Comparison of ENCODE assay signal across 15 cellular contexts in genomic region chr2:226057365-226057764, GRCh38.
DNase-seq lines count a peak whose midpoint lies in the region; ATAC-seq and TF ChIP-seq lines count a peak whose summit lies in the region.
"Had no signal": no experiment of that assay in that cellular context is flagged by ENCODE, and none has a peak within 500 bp of the region (broad histone marks: within the 10 kb centered on the region; RNA-seq: fewer than 3 reads in every experiment).

No MANE protein-coding gene starts in this region.

- WGBS in hepatocyte (ENCODE audit: low lambda C conversion rate, missing lambda C conversion rate) = 75% methylated on average over 1 of the region's 1 CpG

- peak overlapping the region; percentile 35; the same call in 1 of the 2 replicates for H3K9ac ChIP-seq in HCT116 (ENCODE audit: low read length)
- H3K9ac ChIP-seq: BLaER1 treated with 17β-estradiol and CSF1 and Interleukin-3, amounts not matched to agents 10 nM and 100 nM had no signal

- POLR2A ChIA-PET in HCT116 (lab: Charles Lee) = interaction anchor here (1.5 kb wide), 1 partner anchor 128 kb away, joined by 3 read pairs; no protein-coding TSS in a partner anchor

- no peak for TF ChIP-seq RAD21 in HCT116 (IDR thresholded peaks at IDR 0.05; ENCODE audit: low read depth)

- H2AFZ ChIP-seq in HCT116 (ENCODE audit: low read depth, low read length, poor library complexity, severe bottlenecking) = no peak overlapping the region
- H2AFZ ChIP-seq in hepatocyte = no peak overlapping the region

- H3K27ac ChIP-seq in HCT116 (ENCODE audit: low read depth, low read length) (peak overlapping the region; percentile 99), hepatocyte (no peak overlapping the region)
- H3K27ac ChIP-seq: BLaER1 treated with 17β-estradiol and CSF1 and Interleukin-3, amounts not matched to agents 10 nM and 100 nM had no signal

- peaks cover 0 to 8% of the 10 kb centered on the region in 2 experiments; a peak in 1 of 4 replicates for H3K36me3 ChIP-seq in HCT116 (ENCODE audit: control insufficient read depth in 1 of 2, insufficient read depth in 2 of 2, low read length in 2 of 2)
- no peaks in the 10 kb centered on the region for H3K36me3 ChIP-seq in hepatocyte (replicated peaks; ENCODE audit: insufficient read depth, low read depth)
- H3K36me3 ChIP-seq: BLaER1 treated with 17β-estradiol and CSF1 and Interleukin-3, amounts not matched to agents 10 nM and 100 nM; HAP-1 had no signal

- peaks cover 37 to 72% of the 10 kb centered on the region in 2 experiments for H3K4me1 ChIP-seq in HCT116 (ENCODE audit: control insufficient read depth in 1 of 2, insufficient read depth in 2 of 2, low read length in 2 of 2)
- H3K4me1 ChIP-seq in hepatocyte (ENCODE audit: insufficient read depth) = no peaks in the 10 kb centered on the region
- H3K4me1 ChIP-seq: HAP-1 had no signal

- RAD21 ChIA-PET in HCT116 (lab: Charles Lee; ENCODE audit: low non-redundant PET in 1 of 2, low total read pairs in 2 of 2, uncharacterized antibody in 2 of 2, unreplicated experiment in 2 of 2) = no interaction called here

- no peak for TF ChIP-seq POLR2A in HCT116 (IDR thresholded peaks at IDR 0.05; ENCODE audit: borderline replicate concordance, extremely low read depth, insufficient read depth, insufficient read length)

- TF ChIP-seq CTCF in HCT116 (IDR thresholded peaks at IDR 0.05 in 2 of 3, conservative IDR thresholded peaks at IDR 0.05 in 1 of 3; ENCODE audit: borderline replicate concordance in 1 of 3, insufficient read depth in 1 of 3, low read depth in 2 of 3, low read length in 2 of 3) (no peak), hepatocyte (IDR thresholded peaks at IDR 0.05; ENCODE audit: poor library complexity) (no peak)

- H3K9me2 ChIP-seq in HCT116 (ENCODE audit: insufficient read depth) = no peaks in the 10 kb centered on the region
- no peaks in the 10 kb centered on the region for H3K9me2 ChIP-seq in hepatocyte (replicated peaks; ENCODE audit: insufficient read depth)

- ATAC-seq in HCT116 = peak; percentile 55
- ATAC-seq: CD8-positive, alpha-beta T cell had no signal

- CTCF ChIA-PET in HCT116 (lab: Charles Lee) = no interaction called here

- H3K9me3 ChIP-seq in HCT116 (ENCODE audit: control insufficient read depth in 1 of 2, insufficient read depth in 1 of 2, low read depth in 1 of 2, low read length in 2 of 2) (no peaks in the 10 kb centered on the region), hepatocyte (ENCODE audit: low read depth) (no peaks in the 10 kb centered on the region)
- H3K9me3 ChIP-seq: BLaER1 treated with 17β-estradiol and CSF1 and Interleukin-3, amounts not matched to agents 10 nM and 100 nM; HAP-1 had no signal

- no peak for DNase-seq in HCT116 (ENCODE audit: low read depth, low spot score)
- peak; percentile 68 for DNase-seq in NCI-H226
- peak; percentile 8 for DNase-seq in hepatocyte (ENCODE audit: low spot score)
- peak; percentile 14 for DNase-seq in mucosa of gallbladder (ENCODE audit: low spot score)
- no peak for DNase-seq in activated naive CD4-positive, alpha-beta T cell (lab: John Stamatoyannopoulos, UW)
- no peak for DNase-seq in posterior vena cava (ENCODE audit: low spot score)
- DNase-seq in NCI-H2029 (lab: John Stamatoyannopoulos, UW) = no peak
- DNase-seq: CD8-positive, alpha-beta T cell; COR-L47; DMS 273 treated with DMSO at 0.1 percent for 48 hours; DMS53; DND-41; IMR-90 had no signal

- H3K79me2 ChIP-seq in HCT116 (ENCODE audit: insufficient read depth, low read length) = no peaks in the 10 kb centered on the region; the same call in 1 of the 2 replicates
- H3K79me2 ChIP-seq in hepatocyte = no peaks in the 10 kb centered on the region

- intact Hi-C loops in HCT116 (cut with micrococcal nuclease) (no loop called here), posterior vena cava (cut with DNase I) (loop anchor here in 1 of 2 donors (5.0 kb wide), 1 partner anchor 1610 kb away; the partner anchor contains the start of gene SCYGR5)

- no TSS peak for BruUV-seq in HCT116 (replicated peaks; lab: Mats Ljungman, UMichigan)

- H4K20me1 ChIP-seq in HCT116 (ENCODE audit: insufficient read depth) (no peaks in the 10 kb centered on the region), hepatocyte (ENCODE audit: insufficient read depth, poor library complexity, severe bottlenecking) (no peaks in the 10 kb centered on the region)
- H4K20me1 ChIP-seq: BLaER1 treated with 17β-estradiol and CSF1 and Interleukin-3, amounts not matched to agents 10 nM and 100 nM had no signal

- H3K4me3 ChIP-seq in HCT116 (replicated peaks in 1 of 2; ENCODE audit: low read depth in 1 of 2, low read length in 2 of 2) (no peak overlapping the region), hepatocyte (no peak overlapping the region)
- H3K4me3 ChIP-seq: BLaER1 treated with 17β-estradiol and CSF1 and Interleukin-3, amounts not matched to agents 10 nM and 100 nM; HAP-1 had no signal

- no peaks in the 10 kb centered on the region for H3K27me3 ChIP-seq in HCT116 (ENCODE audit: insufficient read depth, low read length)
- no peaks in the 10 kb centered on the region for H3K27me3 ChIP-seq in hepatocyte
- H3K27me3 ChIP-seq: BLaER1 treated with 17β-estradiol and CSF1 and Interleukin-3, amounts not matched to agents 10 nM and 100 nM had no signal

- H3K4me2 ChIP-seq in HCT116 (ENCODE audit: low read length) (peak overlapping the region; percentile 22), hepatocyte (peak overlapping the region; percentile 19)
- H3K4me2 ChIP-seq: BLaER1 treated with 17β-estradiol and CSF1 and Interleukin-3, amounts not matched to agents 10 nM and 100 nM had no signal

TF ChIP-seq in HCT116, 20 proteins besides CTCF, POLR2A, EP300 and RAD21:
- TF ChIP-seq ZNF274 (IDR thresholded peaks at IDR 0.05; ENCODE audit: low read depth, low read length) (no peak), EZH2 (IDR thresholded peaks at IDR 0.05) (no peak), TCF7L2 (IDR thresholded peaks at IDR 0.05; ENCODE audit: borderline replicate concordance, extremely low read depth, insufficient read depth, insufficient read length) (no peak)

Comparison
In these comparisons a context has a peak if more than half of its experiments do, and no peak if none do; other contexts are left out.
1. DNase-seq: peak in NCI-H226 (single experiment), hepatocyte (single experiment) and mucosa of gallbladder (single experiment); none in HCT116 (single experiment), activated naive CD4-positive, alpha-beta T cell (0 of 4), posterior vena cava (single experiment) and NCI-H2029 (single experiment).